Comparison of ENCODE assay signal across 17 cellular contexts in the genomic region with DNA sequence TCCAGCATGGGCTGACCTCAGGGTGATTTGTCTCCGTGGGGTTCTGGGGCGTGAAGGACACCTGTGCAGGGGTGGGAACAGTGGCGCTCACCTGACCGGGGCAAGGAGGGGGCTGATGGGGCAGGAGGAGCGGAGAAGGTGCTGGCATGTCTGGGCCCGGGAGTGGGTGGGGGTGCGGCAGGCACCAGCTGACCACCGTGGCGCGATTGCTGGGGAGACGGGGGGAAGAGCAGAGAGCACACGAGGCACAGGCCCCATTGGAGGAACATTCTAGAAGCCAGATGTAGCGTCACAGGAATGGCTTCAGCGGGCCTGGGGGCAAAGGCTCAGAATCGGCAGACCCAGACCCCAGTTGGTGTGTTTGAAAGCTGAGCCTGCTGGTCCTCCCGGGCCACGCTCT. TPM values are rescaled to one million over a fixed set of nuclear protein-coding genes. Genes with fewer than 3 reads are reported as not detected.
DNase-seq lines count a peak whose midpoint lies in the region; ATAC-seq and TF ChIP-seq lines count a peak whose summit lies in the region.
"Had no signal": no experiment of that assay in that cellular context is flagged by ENCODE, and none has a peak within 500 bp of the region (broad histone marks: within the 10 kb centered on the region; RNA-seq: fewer than 3 reads in every experiment).

No MANE protein-coding gene starts in this region.

- H3K4me1 ChIP-seq in BLaER1: peaks cover 75% of the 10 kb centered on the region
- no peaks in the 10 kb centered on the region for H3K4me1 ChIP-seq in endodermal cell (ENCODE audit: control insufficient read depth, insufficient read depth, low read length)
- peaks cover 0 to 100% (median 99%) of the 10 kb centered on the region in 4 donors for H3K4me1 ChIP-seq in sigmoid colon
- H3K4me1 ChIP-seq: HAP-1 had no signal

- H3K4me2 ChIP-seq in BLaER1: peak overlapping the region; percentile 77
- H3K4me2 ChIP-seq: A549 had no signal

- H3K36me3 Mint-ChIP-seq in endodermal cell (ENCODE audit: low read depth): no peaks in the 10 kb centered on the region
- H3K36me3 Mint-ChIP-seq: CD8-positive, alpha-beta T cell had no signal

- intact Hi-C loops in sigmoid colon (cut with DNase I): no loop called here

- no peak for ATAC-seq in HG02870 (IDR thresholded peaks at IDR 0.05; ENCODE audit: unreplicated experiment)
- ATAC-seq in GM21515 (IDR thresholded peaks at IDR 0.05; ENCODE audit: unreplicated experiment): no peak
- ATAC-seq: A549; CD8-positive, alpha-beta T cell had no signal

- H4K20me1 ChIP-seq in BLaER1: peaks cover 99% of the 10 kb centered on the region

- no peaks in the 10 kb centered on the region for H3K9me3 ChIP-seq in BLaER1
- H3K9me3 ChIP-seq in endodermal cell (ENCODE audit: control insufficient read depth, low read length): no peaks in the 10 kb centered on the region
- no peaks in the 10 kb centered on the region for H3K9me3 ChIP-seq in sigmoid colon
- H3K9me3 ChIP-seq: A549, HAP-1 had no signal

- no peak for TF ChIP-seq CTCF in endodermal cell (conservative IDR thresholded peaks at IDR 0.05)
- TF ChIP-seq CTCF in sigmoid colon (IDR thresholded peaks at IDR 0.05): no peak

- no peaks in the 10 kb centered on the region for H3K4me1 Mint-ChIP-seq in endodermal cell

- H3K4me3 ChIP-seq in BLaER1: no peak overlapping the region
- no peak overlapping the region for H3K4me3 ChIP-seq in endodermal cell (ENCODE audit: low read length)
- H3K4me3 ChIP-seq in sigmoid colon: no peak overlapping the region
- H3K4me3 ChIP-seq: A549, HAP-1 had no signal

- 91 to 94% methylated on average over 15 to 17 of the region's 17 CpGs for WGBS in endodermal cell (ENCODE audit: insufficient coverage in 1 of 2, insufficient read length in 1 of 2), 2 experiments
- WGBS in sigmoid colon, 2 donors: 84 to 85% methylated on average over 17 of the region's 17 CpGs

- peak overlapping the region; percentile 44 for H3K27ac Mint-ChIP-seq in endodermal cell
- H3K27ac Mint-ChIP-seq: CD8-positive, alpha-beta T cell had no signal

- H3K9ac ChIP-seq in BLaER1: 0 out of 2 replicates have a peak overlapping the region, but pooled peaks have one; percentile 6
- no peak overlapping the region for H3K9ac ChIP-seq in endodermal cell (ENCODE audit: extremely low read depth, low read length, poor library complexity, severe bottlenecking)

- TF ChIP-seq EP300 in sigmoid colon (IDR thresholded peaks at IDR 0.05): no peak

- no peaks in the 10 kb centered on the region for H3K9me3 Mint-ChIP-seq in endodermal cell
- H3K9me3 Mint-ChIP-seq: CD8-positive, alpha-beta T cell had no signal

- DNase-seq in endodermal cell: no peak
- DNase-seq in left kidney (ENCODE audit: low read depth, low spot score): peak; percentile 33
- no peak for DNase-seq in sigmoid colon
- DNase-seq in NCI-H1694 treated with DMSO at 0.1 percent for 48 hours (lab: John Stamatoyannopoulos, UW): no peak
- no peak for DNase-seq in cerebellum (ENCODE audit: low spot score)
- DNase-seq: AML-193; Calu3; CD8-positive, alpha-beta T cell; DMS79 treated with DMSO at 0.1 percent for 48 hours; GF-D8; IMR-90 had no signal

- no peaks in the 10 kb centered on the region for H3K27me3 Mint-ChIP-seq in endodermal cell (ENCODE audit: insufficient read depth)

- no peak for TF ChIP-seq POLR2A in sigmoid colon (IDR thresholded peaks at IDR 0.05)

- no peak overlapping the region for H3K4me3 Mint-ChIP-seq in endodermal cell
- H3K4me3 Mint-ChIP-seq: CD8-positive, alpha-beta T cell had no signal

- H3K27me3 ChIP-seq in BLaER1 (peaks cover 8% of the 10 kb centered on the region), endodermal cell (ENCODE audit: control insufficient read depth, insufficient read depth, low read length, poor library complexity, severe bottlenecking) (no peaks in the 10 kb centered on the region), sigmoid colon (no peaks in the 10 kb centered on the region)

- H3K36me3 ChIP-seq in BLaER1 (peaks cover 24% of the 10 kb centered on the region; the same call in 1 of the 2 replicates), endodermal cell (ENCODE audit: control insufficient read depth, insufficient read depth, low read length) (no peaks in the 10 kb centered on the region), sigmoid colon (no peaks in the 10 kb centered on the region)
- H3K36me3 ChIP-seq: HAP-1 had no signal

- H3K27ac ChIP-seq in BLaER1 (no peak overlapping the region), endodermal cell (ENCODE audit: low read depth, low read length) (no peak overlapping the region), sigmoid colon (peak overlapping the region; percentile 88 to 98 (median 96))
- H3K27ac ChIP-seq: 22Rv1 had no signal

RNA-seq across cellular contexts. Expression of a gene that starts 12.1 kb away (rescaled TPM):
- 10 to 100 TPM; 31.6 to 45.0 TPM for total RNA-seq in endodermal cell
- polyA plus RNA-seq in endodermal cell (2013, experiment 1 of 2): 33.4 TPM
- polyA plus RNA-seq in endodermal cell (2013, experiment 2 of 2): 30.0 TPM
- 100 to 1,000 TPM in 2 of 4 donors, 10 to 100 TPM in 2; 37.0 to 181 (median 127) TPM for total RNA-seq in sigmoid colon
- polyA plus RNA-seq in sigmoid colon: 10 to 100 TPM in 1 of 3 donors, 1 to 10 TPM in 1, under 1 TPM in 1; 0.46 to 10.1 (median 1.8) TPM
- total RNA-seq in cerebellum: 19.9 TPM
- total RNA-seq: Calu3 had no signal

Comparison
In these comparisons a context has a peak if more than half of its experiments do, and no peak if none do; other contexts are left out.
1. H3K27ac ChIP-seq: peak in sigmoid colon (4 of 4); none in BLaER1 (single experiment) and endodermal cell (single experiment).